In the genomic region with DNA sequence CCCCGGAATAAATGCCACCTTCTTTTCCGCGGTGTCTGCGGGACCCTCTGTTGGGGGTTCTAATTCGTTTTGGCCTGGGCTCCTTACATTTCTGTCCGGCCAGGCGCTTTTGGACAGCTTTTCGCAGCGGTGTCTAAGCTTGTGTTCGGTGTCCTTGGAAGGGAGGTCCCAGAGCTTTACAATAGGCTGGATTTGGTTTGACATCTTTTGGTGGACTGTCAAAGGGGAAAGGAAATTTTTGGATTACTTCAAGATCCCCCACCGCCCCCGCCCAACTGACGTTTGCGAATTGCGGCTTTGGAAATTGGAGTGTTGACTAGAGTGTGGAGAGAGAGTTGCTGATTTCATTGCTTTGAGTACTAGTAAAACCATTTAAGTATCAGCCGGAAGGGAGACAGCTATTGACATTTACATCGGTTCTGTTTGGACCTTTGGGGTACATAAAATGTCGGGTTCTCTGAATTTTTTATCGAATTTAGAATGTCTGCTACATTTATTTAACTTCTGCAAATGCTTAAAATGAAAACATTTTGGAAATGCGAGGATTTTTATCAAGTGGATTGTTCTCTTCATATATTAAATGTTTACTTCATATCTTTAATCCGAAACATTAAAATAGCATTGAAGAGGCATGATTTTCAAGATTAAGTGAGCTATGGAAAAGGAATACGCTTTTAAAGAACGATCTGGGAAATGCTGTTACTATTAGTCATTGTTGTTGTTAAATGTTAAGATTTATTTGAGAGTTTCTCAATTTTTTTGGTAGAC, we compare ENCODE assay signal across 8 cellular contexts. TPM values are rescaled to one million over a fixed set of nuclear protein-coding genes. Genes with fewer than 3 reads are reported as not detected.
DNase-seq lines count a peak whose midpoint lies in the region; ATAC-seq, FAIRE-seq and TF ChIP-seq lines count a peak whose summit lies in the region.

No MANE protein-coding gene starts in this region.

- H3K4me3 Mint-ChIP-seq in activated T-cell treated with anti-CD3 and anti-CD28 coated beads, Interleukin-2, amount 50 U/mL, for 4 hours: peak overlapping the region; percentile 96

- H3K27ac ChIP-seq in keratinocyte (ENCODE audit: control insufficient read depth, insufficient read depth, low read length) (no peak overlapping the region), tibial nerve (peak overlapping the region in 3 of 4 donors; percentile 95 to 100 (median 100))

- H3K27me3 ChIP-seq in keratinocyte (ENCODE audit: control insufficient read depth, extremely low read depth, insufficient read depth, low read length) (no peaks in the 10 kb centered on the region), tibial nerve (no peaks in the 10 kb centered on the region)

- H3K36me3 ChIP-seq in keratinocyte (ENCODE audit: control insufficient read depth in 2 of 2, extremely low read depth in 1 of 2, insufficient read depth in 2 of 2, low read length in 2 of 2) (no peaks in the 10 kb centered on the region), tibial nerve (no peaks in the 10 kb centered on the region)

- peak overlapping the region; percentile 78 for H3K4me2 ChIP-seq in keratinocyte (ENCODE audit: control insufficient read depth, extremely low read depth, insufficient read depth, low read depth, low read length)

- no peak for TF ChIP-seq EP300 in tibial nerve (IDR thresholded peaks at IDR 0.05)

- H3K79me2 ChIP-seq in keratinocyte (ENCODE audit: control insufficient read depth, insufficient read depth, low read length): peaks cover 55% of the 10 kb centered on the region

- no peak for FAIRE-seq in keratinocyte (lab: Jason Lieb, UNC)

- H3K9ac ChIP-seq in keratinocyte (ENCODE audit: control insufficient read depth, extremely low read depth, insufficient read depth, low read length): peak overlapping the region; percentile 77

- no peaks in the 10 kb centered on the region for H3K9me1 ChIP-seq in keratinocyte (ENCODE audit: control insufficient read depth, extremely low read depth, insufficient read depth, low read length)

- TF ChIP-seq POLR2A in tibial nerve (IDR thresholded peaks at IDR 0.05): no peak

- DNase-seq in activated T-cell treated with anti-CD3 and anti-CD28 coated beads, Interleukin-2, amount 50 U/mL, for 4 hours: no peak
- DNase-seq in activated T-cell treated with anti-CD3 and anti-CD28 coated beads, Interleukin-2, amount 50 U/mL, for 48 hours: no peak
- DNase-seq in activated naive CD4-positive, alpha-beta T cell treated with anti-CD3 and anti-CD28 coated beads, Interleukin-2, amount 50 U/mL, for 72 hours (ENCODE audit: low spot score in 2 of 2): no peak
- no peak for DNase-seq in keratinocyte (ENCODE audit: low read depth, low spot score)
- no peak for DNase-seq in tibial nerve (ENCODE audit: low spot score in 2 of 2)
- no peak for DNase-seq in NCI-H128 (lab: John Stamatoyannopoulos, UW; ENCODE audit: unreplicated experiment)

- dilution Hi-C loops in keratinocyte (cut with MboI; ENCODE audit: extremely low pct_ligation_motif_present, low sequenced_read_pairs): no loop called here

- peaks cover 52% of the 10 kb centered on the region for H3K4me1 Mint-ChIP-seq in activated T-cell treated with anti-CD3 and anti-CD28 coated beads, Interleukin-2, amount 50 U/mL, for 4 hours (ENCODE audit: low read depth)

- no peaks in the 10 kb centered on the region for H3K36me3 Mint-ChIP-seq in activated T-cell treated with anti-CD3 and anti-CD28 coated beads, Interleukin-2, amount 50 U/mL, for 4 hours (ENCODE audit: insufficient read depth)
- H3K36me3 Mint-ChIP-seq in activated naive CD4-positive, alpha-beta T cell treated with anti-CD3 and anti-CD28 coated beads, Interleukin-2, amount 50 U/mL, for 72 hours: peaks cover 0 to 11% of the 10 kb centered on the region in 2 donors

- no peaks in the 10 kb centered on the region for H3K9me3 Mint-ChIP-seq in activated T-cell treated with anti-CD3 and anti-CD28 coated beads, Interleukin-2, amount 50 U/mL, for 4 hours
- no peaks in the 10 kb centered on the region for H3K9me3 Mint-ChIP-seq in activated naive CD4-positive, alpha-beta T cell treated with anti-CD3 and anti-CD28 coated beads, Interleukin-2, amount 50 U/mL, for 72 hours

- peaks cover 4% of the 10 kb centered on the region for H3K27me3 Mint-ChIP-seq in activated T-cell treated with anti-CD3 and anti-CD28 coated beads, Interleukin-2, amount 50 U/mL, for 4 hours (ENCODE audit: low read depth)

- ATAC-seq in activated T-cell treated with anti-CD3 and anti-CD28 coated beads, Interleukin-2, amount 50 U/mL, for 4 hours: no peak
- no peak for ATAC-seq in activated naive CD4-positive, alpha-beta T cell treated with anti-CD3 and anti-CD28 coated beads, Interleukin-2, amount 50 U/mL, for 72 hours
- ATAC-seq in GM18858 (IDR thresholded peaks at IDR 0.05; ENCODE audit: unreplicated experiment) (no peak), GM21423 (IDR thresholded peaks at IDR 0.05; ENCODE audit: unreplicated experiment) (no peak)

- peak overlapping the region; percentile 57 to 84 (median 84) for H3K4me3 ChIP-seq in keratinocyte (ENCODE audit: control insufficient read depth in 2 of 3, extremely low read depth in 1 of 3, insufficient read depth in 2 of 3, low read depth in 1 of 3, low read length in 3 of 3)
- peak overlapping the region; percentile 74 to 85 (median 82) for H3K4me3 ChIP-seq in tibial nerve

- H3K4me1 ChIP-seq in keratinocyte (ENCODE audit: control insufficient read depth, extremely low read depth, insufficient read depth, low read length) (peaks cover 22% of the 10 kb centered on the region), tibial nerve (peaks cover 0 to 60% (median 35%) of the 10 kb centered on the region in 4 donors)

- no peaks in the 10 kb centered on the region for H4K20me1 ChIP-seq in keratinocyte (ENCODE audit: control insufficient read depth, extremely low read depth, insufficient read depth, low read length)

- TF ChIP-seq CTCF in keratinocyte (optimal IDR thresholded peaks at IDR 0.05 in 1 of 3, IDR thresholded peaks at IDR 0.05 in 1 of 3, conservative IDR thresholded peaks at IDR 0.05 in 1 of 3; ENCODE audit: extremely low read depth in 1 of 3, insufficient read depth in 2 of 3, low read length in 3 of 3) (no peak), tibial nerve (IDR thresholded peaks at IDR 0.05) (no peak)

- H3K27ac Mint-ChIP-seq in activated naive CD4-positive, alpha-beta T cell treated with anti-CD3 and anti-CD28 coated beads, Interleukin-2, amount 50 U/mL, for 72 hours: peak overlapping the region; percentile 81 to 93

- no peaks in the 10 kb centered on the region for H3K9me3 ChIP-seq in keratinocyte (ENCODE audit: control insufficient read depth, low read depth, low read length)
- no peaks in the 10 kb centered on the region for H3K9me3 ChIP-seq in tibial nerve

- 55 to 56% methylated on average over 23 of the region's 23 CpGs for WGBS in tibial nerve, 2 donors

- no peak overlapping the region for H2AFZ ChIP-seq in keratinocyte (ENCODE audit: control insufficient read depth, low read length)

RNA-seq across cellular contexts. Expression of gene PURA, which starts 4.7 kb away (rescaled TPM):
- total RNA-seq in activated T-cell treated with anti-CD3 and anti-CD28 coated beads, Interleukin-2, amount 50 U/mL, for 4 hours: 1 to 10 TPM; 9.8 to 9.9 (median 9.8) TPM
- total RNA-seq in activated naive CD4-positive, alpha-beta T cell treated with anti-CD3 and anti-CD28 coated beads, Interleukin-2, amount 50 U/mL, for 72 hours: 10 to 100 TPM in 1 of 2 donors, 1 to 10 TPM in 1; 7.7 to 11.1 TPM
- 2.2 to 4.1 TPM (median 3.0 TPM) in 3 replicates for polyA plus RNA-seq in keratinocyte
- polyA plus RNA-seq in keratinocyte (2011; ENCODE audit: low read depth): 4.8 TPM
- polyA plus RNA-seq in keratinocyte (2011; cell fraction: cytosol; rRNA removed): 2.1 and 2.9 TPM in 2 replicates
- polyA plus RNA-seq in keratinocyte (2011; cell fraction: nucleus; rRNA removed): 3.1 and 4.3 TPM in 2 replicates
- polyA plus RNA-seq in keratinocyte (2012; ENCODE audit: low replicate concordance): 4.9 and 5.4 TPM in 2 replicates
- polyA minus RNA-seq in keratinocyte: 1.6 to 6.1 TPM (median 2.9 TPM) in 3 replicates
- 5.2 TPM for polyA minus RNA-seq in keratinocyte (2011; cell fraction: cytosol; rRNA and poly(A)+ RNA removed)
- 5.6 and 9.9 TPM in 2 replicates for polyA minus RNA-seq in keratinocyte (2011; cell fraction: nucleus; rRNA and poly(A)+ RNA removed)
- 10 to 100 TPM; 35.1 to 56.8 (median 42.5) TPM for total RNA-seq in tibial nerve

RNA-seq across cellular contexts. Expression of gene IGIP, which starts 16.5 kb away (rescaled TPM):
- 1 to 10 TPM; 1.0 to 1.8 (median 1.5) TPM for total RNA-seq in activated T-cell treated with anti-CD3 and anti-CD28 coated beads, Interleukin-2, amount 50 U/mL, for 4 hours
- 1 to 10 TPM; 1.8 to 3.2 TPM for total RNA-seq in activated naive CD4-positive, alpha-beta T cell treated with anti-CD3 and anti-CD28 coated beads, Interleukin-2, amount 50 U/mL, for 72 hours
- 0.69 to 1.5 TPM (median 1.3 TPM) in 3 replicates for polyA plus RNA-seq in keratinocyte
- 1.7 TPM for polyA plus RNA-seq in keratinocyte (2011; ENCODE audit: low read depth)
- polyA plus RNA-seq in keratinocyte (2011; cell fraction: cytosol; rRNA removed): 0.53 and 0.91 TPM in 2 replicates
- polyA plus RNA-seq in keratinocyte (2011; cell fraction: nucleus; rRNA removed): 3.2 and 4.5 TPM in 2 replicates
- polyA plus RNA-seq in keratinocyte (2012; ENCODE audit: low replicate concordance): 1.3 and 4.8 TPM in 2 replicates
- polyA minus RNA-seq in keratinocyte: 0.59 to 2.9 TPM (median 2.5 TPM) in 3 replicates
- polyA minus RNA-seq in keratinocyte (2011; cell fraction: cytosol; rRNA and poly(A)+ RNA removed): 1.5 TPM
- polyA minus RNA-seq in keratinocyte (2011; cell fraction: nucleus; rRNA and poly(A)+ RNA removed): 2.0 and 5.0 TPM in 2 replicates
- 10 to 100 TPM; 16.5 to 28.6 (median 27.1) TPM for total RNA-seq in tibial nerve

Comparison
In these comparisons a context has a peak if more than half of its experiments do, and no peak if none do; other contexts are left out.
1. RNA of gene IGIP, which starts 16.5 kb away (total RNA-seq): 16.5 to 28.6 TPM in tibial nerve; 1.8 to 3.2 TPM in activated naive CD4-positive, alpha-beta T cell treated with anti-CD3 and anti-CD28 coated beads, Interleukin-2, amount 50 U/mL, for 72 hours and 1.0 to 1.8 TPM in activated T-cell treated with anti-CD3 and anti-CD28 coated beads, Interleukin-2, amount 50 U/mL, for 4 hours; every median in the first group is over 4 times any median in the second.